Comparison of ENCODE assay signal across 8 cellular contexts in genomic region chr1:86429830-86430229, GRCh38. TPM values are rescaled to one million over a fixed set of nuclear protein-coding genes. Genes with fewer than 3 reads are reported as not detected.
DNase-seq lines count a peak whose midpoint lies in the region; ATAC-seq and TF ChIP-seq lines count a peak whose summit lies in the region.

No MANE protein-coding gene starts in this region.

- no peak overlapping the region for H2BK5ac ChIP-seq in trophoblast cell (ENCODE audit: low read depth, low read length, poor library complexity)

- no peak overlapping the region for H3K9ac ChIP-seq in trophoblast cell (ENCODE audit: low read length)

- no peak overlapping the region for H2BK120ac ChIP-seq in trophoblast cell (ENCODE audit: insufficient read depth, low read length, poor library complexity)

- no peak overlapping the region for H3K14ac ChIP-seq in trophoblast cell (ENCODE audit: low read length)

- H4K91ac ChIP-seq in trophoblast cell (ENCODE audit: low read depth, low read length): no peak overlapping the region

- no peak overlapping the region for H3K23ac ChIP-seq in trophoblast cell (ENCODE audit: low read length)

- H2AFZ ChIP-seq in trophoblast cell (ENCODE audit: insufficient read depth, low read length, poor library complexity): peak overlapping the region; percentile 78

- WGBS in esophagus squamous epithelium, 2 donors: 0% methylated on average over 3 of the region's 3 CpGs
- no CpG with 5 or more reads among the region's 3 CpGs for WGBS in trophoblast cell (ENCODE audit: extremely low coverage, insufficient coverage, insufficient read length)

- no peak overlapping the region for H4K12ac ChIP-seq in trophoblast cell (ENCODE audit: low read depth, low read length)

- no peak overlapping the region for H2BK12ac ChIP-seq in trophoblast cell (ENCODE audit: low read length)

- H3K36me3 ChIP-seq in esophagus squamous epithelium (peaks cover 0 to 25% (median 0%) of the 10 kb centered on the region in 3 donors), trophoblast cell (ENCODE audit: control insufficient read depth in 1 of 2, insufficient read depth in 2 of 2, low read length in 2 of 2) (no peaks in the 10 kb centered on the region)

- intact Hi-C loops in esophagus squamous epithelium (cut with DNase I): no loop called here

- TF ChIP-seq POLR2A in esophagus squamous epithelium (IDR thresholded peaks at IDR 0.05) (no peak), GM18505 (IDR thresholded peaks at IDR 0.05; ENCODE audit: borderline replicate concordance, extremely low read depth, insufficient read depth, insufficient read length) (no peak)

- no peak overlapping the region for H3K4ac ChIP-seq in trophoblast cell (ENCODE audit: low read depth, low read length)

- H3K27ac ChIP-seq in esophagus squamous epithelium: peak overlapping the region; percentile 76 to 87 (median 84)
- H3K27ac ChIP-seq in trophoblast cell (ENCODE audit: low read depth, low read length): peak overlapping the region; percentile 76

- peaks cover 0 to 58% (median 21%) of the 10 kb centered on the region in 3 donors for H3K4me1 ChIP-seq in esophagus squamous epithelium
- no peaks in the 10 kb centered on the region for H3K4me1 ChIP-seq in trophoblast cell (ENCODE audit: control insufficient read depth in 1 of 2, insufficient read depth in 2 of 2, low read length in 2 of 2)

- H3K79me2 ChIP-seq in trophoblast cell (ENCODE audit: control insufficient read depth, insufficient read depth, low read length, poor library complexity): no peaks in the 10 kb centered on the region

- TF ChIP-seq CTCF in esophagus squamous epithelium (IDR thresholded peaks at IDR 0.05): no peak

- no peak overlapping the region for H3K4me2 ChIP-seq in trophoblast cell (ENCODE audit: low read length)

- no peaks in the 10 kb centered on the region for H3K9me3 ChIP-seq in esophagus squamous epithelium
- no peaks in the 10 kb centered on the region for H3K9me3 ChIP-seq in trophoblast cell (ENCODE audit: insufficient read depth, low read depth, low read length)

- H3K79me1 ChIP-seq in trophoblast cell (ENCODE audit: low read length): peaks cover 2% of the 10 kb centered on the region

- no peak overlapping the region for H3K18ac ChIP-seq in trophoblast cell (ENCODE audit: low read length)

- no peak overlapping the region for H2AK5ac ChIP-seq in trophoblast cell (ENCODE audit: low read length)

- no peak for ATAC-seq in GM18505 (IDR thresholded peaks at IDR 0.05; ENCODE audit: unreplicated experiment)

- H3K27me3 ChIP-seq in esophagus squamous epithelium: no peaks in the 10 kb centered on the region
- no peaks in the 10 kb centered on the region for H3K27me3 ChIP-seq in trophoblast cell (ENCODE audit: insufficient read depth, low read length)

- DNase-seq in EH (ENCODE audit: low read depth) (peak; percentile 96), esophagus squamous epithelium (lab: John Stamatoyannopoulos, UW) (no peak), trophoblast cell (peak; percentile 83 to 93), NCI-H1417 treated with DMSO at 0.1 percent for 48 hours (lab: John Stamatoyannopoulos, UW) (no peak), COLO668 (lab: John Stamatoyannopoulos, UW; ENCODE audit: unreplicated experiment) (no peak)
- no peak for DNase-seq in stimulated activated CD4-positive, alpha-beta T cell treated with anti-CD3 and anti-CD28 coated beads, Interleukin-12 subunit alpha, Interleukin-12 subunit beta, amount 100 ng/mL, for 4 hours

- no peak overlapping the region for H4K8ac ChIP-seq in trophoblast cell (ENCODE audit: low read depth, low read length)

- H3K4me3 ChIP-seq in esophagus squamous epithelium (no peak overlapping the region), trophoblast cell (ENCODE audit: low read depth, low read length) (no peak overlapping the region)

TF ChIP-seq in PFSK-1, 5 proteins besides CTCF, POLR2A, EP300 and RAD21:
- TF ChIP-seq SIN3A (IDR thresholded peaks at IDR 0.05; ENCODE audit: borderline replicate concordance, insufficient read depth, low read length) (0 out of 2 replicates have a peak, but pooled peaks have one; percentile 56), POLR2AphosphoS5 (IDR thresholded peaks at IDR 0.05; ENCODE audit: low read depth, low read length) (no peak), FOXP2 (optimal IDR thresholded peaks at IDR 0.05; ENCODE audit: borderline replicate concordance, extremely low read depth, extremely low read length, insufficient read depth) (no peak), TAF1 (IDR thresholded peaks at IDR 0.05; ENCODE audit: borderline replicate concordance, insufficient read depth, low read length) (no peak), REST (IDR thresholded peaks at IDR 0.05; ENCODE audit: insufficient read depth in 1 of 2, low read depth in 2 of 2, low read length in 2 of 2) (peak in 1 of 2 experiments; percentile 53; a peak in 1 of 4 replicates)

RNA-seq across cellular contexts. Expression of gene CLCA2, which starts 5.9 kb away (rescaled TPM):
- polyA plus RNA-seq in PFSK-1 (2012; ENCODE audit: insufficient read length, low read depth): not detected
- total RNA-seq in esophagus squamous epithelium: 100 to 1,000 TPM; 113 to 422 (median 258) TPM
- polyA plus RNA-seq in trophoblast cell (2013): 2.6 and 3.6 TPM in 2 replicates

RNA-seq across cellular contexts. Expression of gene ODF2L, which starts 33.7 kb away (rescaled TPM):
- polyA plus RNA-seq in PFSK-1 (2012; ENCODE audit: insufficient read length, low read depth): 5.0 TPM
- total RNA-seq in esophagus squamous epithelium: 10 to 100 TPM; 20.9 to 37.1 (median 26.2) TPM
- polyA plus RNA-seq in trophoblast cell (2013): 40.4 and 42.5 TPM in 2 replicates

RNA-seq across cellular contexts. Expression of gene CLCA1, which starts 38.9 kb away (rescaled TPM):
- polyA plus RNA-seq in PFSK-1 (2012; ENCODE audit: insufficient read length, low read depth): not detected
- total RNA-seq in esophagus squamous epithelium: not detected
- polyA plus RNA-seq in trophoblast cell (2013): not detected in 2 replicates

Comparison
In these comparisons a context has a peak if more than half of its experiments do, and no peak if none do; other contexts are left out.
1. DNase-seq: peak in EH (single experiment) and trophoblast cell (2 of 2); none in esophagus squamous epithelium (single experiment), NCI-H1417 treated with DMSO at 0.1 percent for 48 hours (single experiment), COLO668 (single experiment) and stimulated activated CD4-positive, alpha-beta T cell treated with anti-CD3 and anti-CD28 coated beads, Interleukin-12 subunit alpha, Interleukin-12 subunit beta, amount 100 ng/mL, for 4 hours (single experiment).